Comparison of ENCODE assay signal across 9 cellular contexts in genomic region chr17:17590141-17590735, GRCh38.
DNase-seq lines count a peak whose midpoint lies in the region; ATAC-seq and TF ChIP-seq lines count a peak whose summit lies in the region.
"Had no signal": no experiment of that assay in that cellular context is flagged by ENCODE, and none has a peak within 500 bp of the region (broad histone marks: within the 10 kb centered on the region; RNA-seq: fewer than 3 reads in every experiment).

No MANE protein-coding gene starts in this region.

- ATAC-seq in stimulated activated effector memory CD8-positive, alpha-beta T cell treated with anti-CD3 and anti-CD28 coated beads, Interleukin-12 subunit alpha, Interleukin-12 subunit beta, amount 100 ng/mL, for 72 hours: no peak
- ATAC-seq in HG02798 (IDR thresholded peaks at IDR 0.05; ENCODE audit: poor library complexity, unreplicated experiment): no peak

- no peak overlapping the region for H3K27ac ChIP-seq in SK-N-MC

- H3K9me3 ChIP-seq in SK-N-MC (ENCODE audit: low read depth, low read length): no peaks in the 10 kb centered on the region

- peaks cover 23% of the 10 kb centered on the region for H3K4me1 Mint-ChIP-seq in stimulated activated effector memory CD8-positive, alpha-beta T cell treated with anti-CD3 and anti-CD28 coated beads, Interleukin-12 subunit alpha, Interleukin-12 subunit beta, amount 100 ng/mL, for 72 hours

- peak overlapping the region; percentile 87 for H3K27ac Mint-ChIP-seq in stimulated activated effector memory CD8-positive, alpha-beta T cell treated with anti-CD3 and anti-CD28 coated beads, Interleukin-12 subunit alpha, Interleukin-12 subunit beta, amount 100 ng/mL, for 72 hours

- H3K4me3 Mint-ChIP-seq in stimulated activated effector memory CD8-positive, alpha-beta T cell treated with anti-CD3 and anti-CD28 coated beads, Interleukin-12 subunit alpha, Interleukin-12 subunit beta, amount 100 ng/mL, for 72 hours: peak overlapping the region; percentile 83

- peak overlapping the region; percentile 85 for H3K4me3 ChIP-seq in SK-N-MC
- H3K4me3 ChIP-seq in fibroblast of pulmonary artery (replicated peaks; ENCODE audit: low read depth, low read length): peak overlapping the region; percentile 89

- no peaks in the 10 kb centered on the region for H3K36me3 Mint-ChIP-seq in stimulated activated effector memory CD8-positive, alpha-beta T cell treated with anti-CD3 and anti-CD28 coated beads, Interleukin-12 subunit alpha, Interleukin-12 subunit beta, amount 100 ng/mL, for 72 hours

- H3K9ac ChIP-seq in SK-N-MC (ENCODE audit: insufficient read length): peak overlapping the region; percentile 86

- no peak for TF ChIP-seq CTCF in fibroblast of pulmonary artery (IDR thresholded peaks at IDR 0.05; ENCODE audit: low read length, missing control alignments)

- H3K9me3 Mint-ChIP-seq in stimulated activated effector memory CD8-positive, alpha-beta T cell treated with anti-CD3 and anti-CD28 coated beads, Interleukin-12 subunit alpha, Interleukin-12 subunit beta, amount 100 ng/mL, for 72 hours: no peaks in the 10 kb centered on the region

- H3K36me3 ChIP-seq in SK-N-MC (ENCODE audit: insufficient read depth, low read length): no peaks in the 10 kb centered on the region

- DNase-seq in NCI-H146 (lab: John Stamatoyannopoulos, UW): peak; percentile 30
- no peak for DNase-seq in NCI-H146 treated with DMSO at 0.1 percent for 48 hours (lab: John Stamatoyannopoulos, UW; ENCODE audit: unreplicated experiment)
- no peak for DNase-seq in SK-N-MC (ENCODE audit: low read depth, low spot score)
- DNase-seq in fibroblast of pulmonary artery (ENCODE audit: low read depth): no peak
- DNase-seq in stimulated activated effector memory CD8-positive, alpha-beta T cell treated with anti-CD3 and anti-CD28 coated beads, Interleukin-12 subunit alpha, Interleukin-12 subunit beta, amount 100 ng/mL, for 72 hours (ENCODE audit: low spot score in 2 of 2): no peak
- no peak for DNase-seq in RPMI8226
- DNase-seq in midbrain (lab: John Stamatoyannopoulos, UW): no peak
- DNase-seq: ACHN had no signal
